1 cellular context compared by ENCODE assay signal in the genomic region with DNA sequence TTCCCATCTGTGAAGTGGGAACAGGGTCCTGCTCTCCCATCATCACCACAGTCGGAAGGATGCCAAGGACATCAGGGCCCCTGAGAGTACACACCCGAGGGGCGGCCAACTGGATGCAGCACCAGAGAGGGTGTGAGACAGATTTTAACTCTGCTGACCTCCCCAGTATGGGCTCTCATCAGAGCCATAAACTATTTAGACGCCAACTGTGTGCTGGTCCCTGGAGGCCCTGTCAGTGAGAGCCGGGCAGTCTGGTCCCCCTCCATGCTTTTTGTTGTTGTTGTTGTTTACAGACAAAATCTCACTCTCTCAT.
TF ChIP-seq lines count a peak whose summit lies in the region.

No MANE protein-coding gene starts in this region.

TF ChIP-seq in GM12878, 131 proteins besides CTCF, POLR2A, EP300 and RAD21:
- TF ChIP-seq, protein P1, sequence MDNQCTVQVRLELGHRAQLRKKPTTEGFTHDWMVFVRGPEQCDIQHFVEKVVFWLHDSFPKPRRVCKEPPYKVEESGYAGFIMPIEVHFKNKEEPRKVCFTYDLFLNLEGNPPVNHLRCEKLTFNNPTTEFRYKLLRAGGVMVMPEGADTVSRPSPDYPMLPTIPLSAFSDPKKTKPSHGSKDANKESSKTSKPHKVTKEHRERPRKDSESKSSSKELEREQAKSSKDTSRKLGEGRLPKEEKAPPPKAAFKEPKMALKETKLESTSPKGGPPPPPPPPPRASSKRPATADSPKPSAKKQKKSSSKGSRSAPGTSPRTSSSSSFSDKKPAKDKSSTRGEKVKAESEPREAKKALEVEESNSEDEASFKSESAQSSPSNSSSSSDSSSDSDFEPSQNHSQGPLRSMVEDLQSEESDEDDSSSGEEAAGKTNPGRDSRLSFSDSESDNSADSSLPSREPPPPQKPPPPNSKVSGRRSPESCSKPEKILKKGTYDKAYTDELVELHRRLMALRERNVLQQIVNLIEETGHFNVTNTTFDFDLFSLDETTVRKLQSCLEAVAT (IDR thresholded peaks at IDR 0.05) = 0 out of 2 replicates have a peak, but pooled peaks have one; percentile 2
- TF ChIP-seq POLR2AphosphoS2 (IDR thresholded peaks at IDR 0.05; ENCODE audit: low read depth, low read length) (no peak), NR2C1 (IDR thresholded peaks at IDR 0.05) (no peak), SREBF2 (IDR thresholded peaks at IDR 0.05; ENCODE audit: low read length) (no peak), STAT3 (IDR thresholded peaks at IDR 0.05; ENCODE audit: low read depth, low read length) (no peak), RCOR1 (conservative IDR thresholded peaks at IDR 0.05; ENCODE audit: low read depth, low read length) (0 out of 2 replicates have a peak, but pooled peaks have one; percentile 0), SMAD1 (IDR thresholded peaks at IDR 0.05; ENCODE audit: low read depth, partially characterized antibody) (peak; percentile 15), TCF7 (IDR thresholded peaks at IDR 0.05; ENCODE audit: borderline replicate concordance) (no peak), KAT2A (conservative IDR thresholded peaks at IDR 0.05; ENCODE audit: control insufficient read depth, low read depth, low read length) (no peak), SIX5 (IDR thresholded peaks at IDR 0.05; ENCODE audit: low read depth, low read length, severe bottlenecking) (no peak), BACH1 (IDR thresholded peaks at IDR 0.05; ENCODE audit: borderline replicate concordance) (no peak), POLR2AphosphoS5 (IDR thresholded peaks at IDR 0.05; ENCODE audit: low read length) (peak; percentile 70; the same call in 1 of the 2 replicates), NRF1 (conservative IDR thresholded peaks at IDR 0.05; ENCODE audit: low read depth, low read length) (no peak), CHD4 (IDR thresholded peaks at IDR 0.05) (no peak), BHLHE40 (IDR thresholded peaks at IDR 0.05; ENCODE audit: borderline replicate concordance in 1 of 2, low read depth in 2 of 2, low read length in 1 of 2) (no peak), TARDBP (IDR thresholded peaks at IDR 0.05; ENCODE audit: borderline replicate concordance) (no peak)
- TF ChIP-seq, protein P2, sequence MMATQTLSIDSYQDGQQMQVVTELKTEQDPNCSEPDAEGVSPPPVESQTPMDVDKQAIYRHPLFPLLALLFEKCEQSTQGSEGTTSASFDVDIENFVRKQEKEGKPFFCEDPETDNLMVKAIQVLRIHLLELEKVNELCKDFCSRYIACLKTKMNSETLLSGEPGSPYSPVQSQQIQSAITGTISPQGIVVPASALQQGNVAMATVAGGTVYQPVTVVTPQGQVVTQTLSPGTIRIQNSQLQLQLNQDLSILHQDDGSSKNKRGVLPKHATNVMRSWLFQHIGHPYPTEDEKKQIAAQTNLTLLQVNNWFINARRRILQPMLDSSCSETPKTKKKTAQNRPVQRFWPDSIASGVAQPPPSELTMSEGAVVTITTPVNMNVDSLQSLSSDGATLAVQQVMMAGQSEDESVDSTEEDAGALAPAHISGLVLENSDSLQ (IDR thresholded peaks at IDR 0.05) = no peak
- TF ChIP-seq, protein P3, sequence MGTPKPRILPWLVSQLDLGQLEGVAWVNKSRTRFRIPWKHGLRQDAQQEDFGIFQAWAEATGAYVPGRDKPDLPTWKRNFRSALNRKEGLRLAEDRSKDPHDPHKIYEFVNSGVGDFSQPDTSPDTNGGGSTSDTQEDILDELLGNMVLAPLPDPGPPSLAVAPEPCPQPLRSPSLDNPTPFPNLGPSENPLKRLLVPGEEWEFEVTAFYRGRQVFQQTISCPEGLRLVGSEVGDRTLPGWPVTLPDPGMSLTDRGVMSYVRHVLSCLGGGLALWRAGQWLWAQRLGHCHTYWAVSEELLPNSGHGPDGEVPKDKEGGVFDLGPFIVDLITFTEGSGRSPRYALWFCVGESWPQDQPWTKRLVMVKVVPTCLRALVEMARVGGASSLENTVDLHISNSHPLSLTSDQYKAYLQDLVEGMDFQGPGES (IDR thresholded peaks at IDR 0.05) = 0 out of 2 replicates have a peak, but pooled peaks have one; percentile 1
- TF ChIP-seq, protein P4, sequence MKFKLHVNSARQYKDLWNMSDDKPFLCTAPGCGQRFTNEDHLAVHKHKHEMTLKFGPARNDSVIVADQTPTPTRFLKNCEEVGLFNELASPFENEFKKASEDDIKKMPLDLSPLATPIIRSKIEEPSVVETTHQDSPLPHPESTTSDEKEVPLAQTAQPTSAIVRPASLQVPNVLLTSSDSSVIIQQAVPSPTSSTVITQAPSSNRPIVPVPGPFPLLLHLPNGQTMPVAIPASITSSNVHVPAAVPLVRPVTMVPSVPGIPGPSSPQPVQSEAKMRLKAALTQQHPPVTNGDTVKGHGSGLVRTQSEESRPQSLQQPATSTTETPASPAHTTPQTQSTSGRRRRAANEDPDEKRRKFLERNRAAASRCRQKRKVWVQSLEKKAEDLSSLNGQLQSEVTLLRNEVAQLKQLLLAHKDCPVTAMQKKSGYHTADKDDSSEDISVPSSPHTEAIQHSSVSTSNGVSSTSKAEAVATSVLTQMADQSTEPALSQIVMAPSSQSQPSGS (IDR thresholded peaks at IDR 0.05; ENCODE audit: low read length) = no peak
- TF ChIP-seq, protein P5, sequence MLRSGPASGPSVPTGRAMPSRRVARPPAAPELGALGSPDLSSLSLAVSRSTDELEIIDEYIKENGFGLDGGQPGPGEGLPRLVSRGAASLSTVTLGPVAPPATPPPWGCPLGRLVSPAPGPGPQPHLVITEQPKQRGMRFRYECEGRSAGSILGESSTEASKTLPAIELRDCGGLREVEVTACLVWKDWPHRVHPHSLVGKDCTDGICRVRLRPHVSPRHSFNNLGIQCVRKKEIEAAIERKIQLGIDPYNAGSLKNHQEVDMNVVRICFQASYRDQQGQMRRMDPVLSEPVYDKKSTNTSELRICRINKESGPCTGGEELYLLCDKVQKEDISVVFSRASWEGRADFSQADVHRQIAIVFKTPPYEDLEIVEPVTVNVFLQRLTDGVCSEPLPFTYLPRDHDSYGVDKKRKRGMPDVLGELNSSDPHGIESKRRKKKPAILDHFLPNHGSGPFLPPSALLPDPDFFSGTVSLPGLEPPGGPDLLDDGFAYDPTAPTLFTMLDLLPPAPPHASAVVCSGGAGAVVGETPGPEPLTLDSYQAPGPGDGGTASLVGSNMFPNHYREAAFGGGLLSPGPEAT (IDR thresholded peaks at IDR 0.05; ENCODE audit: low read depth) = no peak
- TF ChIP-seq, protein P6, sequence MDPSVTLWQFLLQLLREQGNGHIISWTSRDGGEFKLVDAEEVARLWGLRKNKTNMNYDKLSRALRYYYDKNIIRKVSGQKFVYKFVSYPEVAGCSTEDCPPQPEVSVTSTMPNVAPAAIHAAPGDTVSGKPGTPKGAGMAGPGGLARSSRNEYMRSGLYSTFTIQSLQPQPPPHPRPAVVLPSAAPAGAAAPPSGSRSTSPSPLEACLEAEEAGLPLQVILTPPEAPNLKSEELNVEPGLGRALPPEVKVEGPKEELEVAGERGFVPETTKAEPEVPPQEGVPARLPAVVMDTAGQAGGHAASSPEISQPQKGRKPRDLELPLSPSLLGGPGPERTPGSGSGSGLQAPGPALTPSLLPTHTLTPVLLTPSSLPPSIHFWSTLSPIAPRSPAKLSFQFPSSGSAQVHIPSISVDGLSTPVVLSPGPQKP (IDR thresholded peaks at IDR 0.05; ENCODE audit: low read depth, low read length) = 0 out of 2 replicates have a peak, but pooled peaks have one; percentile 6
TF ChIP-seq in GM12878: peak in this region for 6.
